Comparison of ENCODE assay signal across 6 cellular contexts in genomic region chr5:85838781-85839180, GRCh38.
"Had no signal": no experiment of that assay in that cellular context is flagged by ENCODE, and none has a peak within 500 bp of the region (broad histone marks: within the 10 kb centered on the region; RNA-seq: fewer than 3 reads in every experiment).

No MANE protein-coding gene starts in this region.

- DNase-seq: GM23248, GOT3, H7, H9, HCEC 1CT, HFFc6 had no signal
